Comparison of ENCODE assay signal across 2 cellular contexts in the genomic region with DNA sequence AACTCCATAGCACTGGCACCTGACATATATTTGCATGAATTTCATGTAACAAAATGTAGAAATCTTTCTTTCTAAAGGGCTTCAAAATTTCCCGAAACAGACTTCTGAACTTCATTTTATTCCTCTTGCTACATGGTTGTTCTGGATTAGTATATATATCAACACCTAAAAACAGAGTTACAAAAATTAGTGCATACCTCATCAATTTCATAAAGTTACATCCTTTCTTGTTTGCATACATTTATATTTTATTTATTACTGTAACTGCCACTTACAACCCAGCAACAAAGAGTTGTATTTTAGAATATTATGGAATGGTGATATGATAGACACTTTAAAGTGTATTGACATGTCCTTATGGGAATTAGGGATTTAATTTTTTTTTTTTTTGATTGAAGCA.
TF ChIP-seq lines count a peak whose summit lies in the region.

No MANE protein-coding gene starts in this region.

TF ChIP-seq in SK-N-SH, 30 proteins besides CTCF, POLR2A, EP300 and RAD21 (continued from another document):
- TF ChIP-seq, protein P1, sequence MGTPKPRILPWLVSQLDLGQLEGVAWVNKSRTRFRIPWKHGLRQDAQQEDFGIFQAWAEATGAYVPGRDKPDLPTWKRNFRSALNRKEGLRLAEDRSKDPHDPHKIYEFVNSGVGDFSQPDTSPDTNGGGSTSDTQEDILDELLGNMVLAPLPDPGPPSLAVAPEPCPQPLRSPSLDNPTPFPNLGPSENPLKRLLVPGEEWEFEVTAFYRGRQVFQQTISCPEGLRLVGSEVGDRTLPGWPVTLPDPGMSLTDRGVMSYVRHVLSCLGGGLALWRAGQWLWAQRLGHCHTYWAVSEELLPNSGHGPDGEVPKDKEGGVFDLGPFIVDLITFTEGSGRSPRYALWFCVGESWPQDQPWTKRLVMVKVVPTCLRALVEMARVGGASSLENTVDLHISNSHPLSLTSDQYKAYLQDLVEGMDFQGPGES (IDR thresholded peaks at IDR 0.05; ENCODE audit: low read depth, low read length), result no peak
- TF ChIP-seq GABPA (IDR thresholded peaks at IDR 0.05; ENCODE audit: low read depth), result no peak
- no peak for TF ChIP-seq SMC3 (IDR thresholded peaks at IDR 0.05; ENCODE audit: low read depth, low read length)
- TF ChIP-seq TEAD4 (IDR thresholded peaks at IDR 0.05; ENCODE audit: borderline replicate concordance, insufficient read depth), result no peak
- no peak for TF ChIP-seq FOXJ3 (CRISPR knock-in tag; IDR thresholded peaks at IDR 0.05)
- no peak for TF ChIP-seq NFIC (IDR thresholded peaks at IDR 0.05; ENCODE audit: borderline replicate concordance)
- TF ChIP-seq RCOR1 (IDR thresholded peaks at IDR 0.05; ENCODE audit: low read length), result no peak

TF ChIP-seq in SK-N-SH treated with all-trans-retinoic acid at 6 μM for 48 hours, 23 proteins besides CTCF, POLR2A, EP300 and RAD21 (continued from another document):
- no peak for TF ChIP-seq ZC3H10 (CRISPR knock-in tag; IDR thresholded peaks at IDR 0.05)
- no peak for TF ChIP-seq PPARA (CRISPR knock-in tag; IDR thresholded peaks at IDR 0.05; ENCODE audit: borderline replicate concordance)
- TF ChIP-seq, protein P2, sequence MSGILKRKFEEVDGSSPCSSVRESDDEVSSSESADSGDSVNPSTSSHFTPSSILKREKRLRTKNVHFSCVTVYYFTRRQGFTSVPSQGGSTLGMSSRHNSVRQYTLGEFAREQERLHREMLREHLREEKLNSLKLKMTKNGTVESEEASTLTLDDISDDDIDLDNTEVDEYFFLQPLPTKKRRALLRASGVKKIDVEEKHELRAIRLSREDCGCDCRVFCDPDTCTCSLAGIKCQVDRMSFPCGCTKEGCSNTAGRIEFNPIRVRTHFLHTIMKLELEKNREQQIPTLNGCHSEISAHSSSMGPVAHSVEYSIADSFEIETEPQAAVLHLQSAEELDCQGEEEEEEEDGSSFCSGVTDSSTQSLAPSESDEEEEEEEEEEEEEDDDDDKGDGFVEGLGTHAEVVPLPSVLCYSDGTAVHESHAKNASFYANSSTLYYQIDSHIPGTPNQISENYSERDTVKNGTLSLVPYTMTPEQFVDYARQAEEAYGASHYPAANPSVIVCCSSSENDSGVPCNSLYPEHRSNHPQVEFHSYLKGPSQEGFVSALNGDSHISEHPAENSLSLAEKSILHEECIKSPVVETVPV (CRISPR knock-in tag; IDR thresholded peaks at IDR 0.05), result no peak
- TF ChIP-seq RARB (CRISPR knock-in tag; IDR thresholded peaks at IDR 0.05), result no peak
- no peak for TF ChIP-seq OSR1 (CRISPR knock-in tag; IDR thresholded peaks at IDR 0.05)
- no peak for TF ChIP-seq ESRRG (CRISPR knock-in tag; IDR thresholded peaks at IDR 0.05)
- no peak for TF ChIP-seq ZFP30 (CRISPR knock-in tag; IDR thresholded peaks at IDR 0.05)
- no peak for TF ChIP-seq SNAI2 (CRISPR knock-in tag; IDR thresholded peaks at IDR 0.05)
- TF ChIP-seq, protein P3, sequence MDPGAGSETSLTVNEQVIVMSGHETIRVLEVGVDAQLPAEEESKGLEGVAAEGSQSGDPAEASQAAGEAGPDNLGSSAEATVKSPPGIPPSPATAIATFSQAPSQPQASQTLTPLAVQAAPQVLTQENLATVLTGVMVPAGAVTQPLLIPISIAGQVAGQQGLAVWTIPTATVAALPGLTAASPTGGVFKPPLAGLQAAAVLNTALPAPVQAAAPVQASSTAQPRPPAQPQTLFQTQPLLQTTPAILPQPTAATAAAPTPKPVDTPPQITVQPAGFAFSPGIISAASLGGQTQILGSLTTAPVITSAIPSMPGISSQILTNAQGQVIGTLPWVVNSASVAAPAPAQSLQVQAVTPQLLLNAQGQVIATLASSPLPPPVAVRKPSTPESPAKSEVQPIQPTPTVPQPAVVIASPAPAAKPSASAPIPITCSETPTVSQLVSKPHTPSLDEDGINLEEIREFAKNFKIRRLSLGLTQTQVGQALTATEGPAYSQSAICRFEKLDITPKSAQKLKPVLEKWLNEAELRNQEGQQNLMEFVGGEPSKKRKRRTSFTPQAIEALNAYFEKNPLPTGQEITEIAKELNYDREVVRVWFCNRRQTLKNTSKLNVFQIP (CRISPR knock-in tag; IDR thresholded peaks at IDR 0.05; ENCODE audit: borderline replicate concordance, low read depth), result no peak
- no peak for TF ChIP-seq ISL1 (CRISPR knock-in tag; IDR thresholded peaks at IDR 0.05)
- TF ChIP-seq ZNF565 (CRISPR knock-in tag; conservative IDR thresholded peaks at IDR 0.05; ENCODE audit: low read depth), result no peak
- TF ChIP-seq, protein P4, sequence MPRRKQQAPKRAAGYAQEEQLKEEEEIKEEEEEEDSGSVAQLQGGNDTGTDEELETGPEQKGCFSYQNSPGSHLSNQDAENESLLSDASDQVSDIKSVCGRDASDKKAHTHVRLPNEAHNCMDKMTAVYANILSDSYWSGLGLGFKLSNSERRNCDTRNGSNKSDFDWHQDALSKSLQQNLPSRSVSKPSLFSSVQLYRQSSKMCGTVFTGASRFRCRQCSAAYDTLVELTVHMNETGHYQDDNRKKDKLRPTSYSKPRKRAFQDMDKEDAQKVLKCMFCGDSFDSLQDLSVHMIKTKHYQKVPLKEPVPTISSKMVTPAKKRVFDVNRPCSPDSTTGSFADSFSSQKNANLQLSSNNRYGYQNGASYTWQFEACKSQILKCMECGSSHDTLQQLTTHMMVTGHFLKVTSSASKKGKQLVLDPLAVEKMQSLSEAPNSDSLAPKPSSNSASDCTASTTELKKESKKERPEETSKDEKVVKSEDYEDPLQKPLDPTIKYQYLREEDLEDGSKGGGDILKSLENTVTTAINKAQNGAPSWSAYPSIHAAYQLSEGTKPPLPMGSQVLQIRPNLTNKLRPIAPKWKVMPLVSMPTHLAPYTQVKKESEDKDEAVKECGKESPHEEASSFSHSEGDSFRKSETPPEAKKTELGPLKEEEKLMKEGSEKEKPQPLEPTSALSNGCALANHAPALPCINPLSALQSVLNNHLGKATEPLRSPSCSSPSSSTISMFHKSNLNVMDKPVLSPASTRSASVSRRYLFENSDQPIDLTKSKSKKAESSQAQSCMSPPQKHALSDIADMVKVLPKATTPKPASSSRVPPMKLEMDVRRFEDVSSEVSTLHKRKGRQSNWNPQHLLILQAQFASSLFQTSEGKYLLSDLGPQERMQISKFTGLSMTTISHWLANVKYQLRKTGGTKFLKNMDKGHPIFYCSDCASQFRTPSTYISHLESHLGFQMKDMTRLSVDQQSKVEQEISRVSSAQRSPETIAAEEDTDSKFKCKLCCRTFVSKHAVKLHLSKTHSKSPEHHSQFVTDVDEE (CRISPR knock-in tag; IDR thresholded peaks at IDR 0.05), result no peak
- no peak for TF ChIP-seq CSDC2 (CRISPR knock-in tag; IDR thresholded peaks at IDR 0.05)
- no peak for TF ChIP-seq ZNF8 (CRISPR knock-in tag; IDR thresholded peaks at IDR 0.05)
